Comparison of ENCODE assay signal across 7 cellular contexts in the genomic region with DNA sequence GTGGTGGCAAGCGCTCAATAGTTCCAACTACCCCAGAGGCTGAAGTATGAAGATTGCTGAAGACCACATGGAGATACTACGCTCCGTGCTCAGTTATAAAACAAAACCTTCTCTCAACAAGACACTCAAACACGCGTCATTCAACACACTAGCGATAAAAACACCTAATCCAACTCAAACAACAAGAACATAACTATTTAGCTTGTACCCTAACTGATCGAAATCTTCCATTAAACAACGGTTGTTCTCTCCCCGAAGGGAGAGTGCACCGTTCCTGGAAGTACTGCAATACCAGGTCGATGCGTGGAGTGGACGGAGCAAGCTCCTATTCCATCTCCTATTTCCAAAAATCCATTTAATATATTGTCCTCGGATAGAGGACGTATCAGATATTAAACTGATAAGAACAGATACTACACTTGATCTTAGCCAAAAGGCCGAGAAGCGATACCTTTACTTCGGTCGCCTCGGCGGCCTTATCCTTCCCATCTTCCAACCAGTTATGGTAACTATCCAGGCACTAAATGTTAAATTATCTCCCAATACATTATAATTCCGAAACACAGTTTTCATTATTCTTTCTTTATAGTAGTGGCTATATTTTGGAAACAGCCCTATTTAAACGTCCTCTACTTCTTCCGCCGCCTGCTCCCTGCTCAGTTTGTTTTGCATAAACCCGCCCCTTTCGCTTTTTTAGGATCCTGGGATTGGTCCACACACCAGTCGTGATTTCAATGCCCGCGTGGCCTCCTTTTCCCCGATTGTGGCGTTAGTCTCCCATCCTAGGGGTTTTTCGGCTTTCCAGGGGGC.
A peak's percentile ranks its signal among the peaks of the same experiment; 100 is the strongest.
DNase-seq lines count a peak whose midpoint lies in the region; ATAC-seq and TF ChIP-seq lines count a peak whose summit lies in the region.

No MANE protein-coding gene starts in this region.

- peak; percentile 98 for DNase-seq in NCI-H1694 (lab: John Stamatoyannopoulos, UW)
- peak; percentile 42 to 99 (median 74) for DNase-seq in T-helper 2 cell
- DNase-seq in astrocyte of the cerebellum (ENCODE audit: low read depth) = peak; percentile 99
- DNase-seq in hippocampal formation (lab: John Stamatoyannopoulos, UW) = peak; percentile 79 to 97
- peak; percentile 98 for DNase-seq in retina

- in situ Hi-C loops in astrocyte of the cerebellum (cut with HindIII; ENCODE audit: low sequenced_read_pairs) = no loop called here

- TF ChIP-seq CTCF in astrocyte of the cerebellum (IDR thresholded peaks at IDR 0.05; ENCODE audit: low read depth, low read length, missing control alignments) = no peak

- ATAC-seq in GM18502 (IDR thresholded peaks at IDR 0.05; ENCODE audit: poor library complexity, unreplicated experiment) (peak; percentile 51), HG02884 (IDR thresholded peaks at IDR 0.05; ENCODE audit: unreplicated experiment) (peak; percentile 46)

- peak overlapping the region; percentile 95 for H3K4me3 ChIP-seq in astrocyte of the cerebellum (ENCODE audit: low read depth, low read length)

Comparison
In these comparisons a context has a peak if more than half of its experiments do, and no peak if none do; other contexts are left out.
1. Peak in every context shown above with its lines: DNase-seq, ATAC-seq and H3K4me3 ChIP-seq.